8 cellular contexts compared by ENCODE assay signal in genomic region chr2:28566441-28567075, GRCh38.
DNase-seq lines count a peak whose midpoint lies in the region; ATAC-seq and TF ChIP-seq lines count a peak whose summit lies in the region.

No MANE protein-coding gene starts in this region.

- H3K27me3 ChIP-seq in adipocyte (replicated peaks; ENCODE audit: control insufficient read depth, insufficient read depth, low read length) (no peaks in the 10 kb centered on the region), transverse colon (no peaks in the 10 kb centered on the region)

- peak; percentile 89 for DNase-seq in GM12865 (ENCODE audit: low read depth)
- DNase-seq in NCI-H1105 treated with DMSO at 0.1 percent for 48 hours (lab: John Stamatoyannopoulos, UW): peak; percentile 78
- DNase-seq in SW480 (ENCODE audit: low spot score): peak; percentile 75
- peak; percentile 95 for DNase-seq in adipocyte (ENCODE audit: low read depth)
- DNase-seq in cardiac septum (ENCODE audit: low spot score): peak; percentile 95
- peak; percentile 73 for DNase-seq in pons (ENCODE audit: low spot score)
- peak; percentile 88 for DNase-seq in transverse colon

- TF ChIP-seq POLR2A in transverse colon (IDR thresholded peaks at IDR 0.05): no peak

- H3K9me3 ChIP-seq in adipocyte (ENCODE audit: control insufficient read depth, low read length) (peaks cover 9% of the 10 kb centered on the region), transverse colon (no peaks in the 10 kb centered on the region)

- peak; percentile 99 for TF ChIP-seq CTCF in GM12865 (IDR thresholded peaks at IDR 0.05; ENCODE audit: insufficient read depth, low read depth, low read length, missing control alignments)
- TF ChIP-seq CTCF in transverse colon (IDR thresholded peaks at IDR 0.05): peak; percentile 99 to 100 (median 100)

- no peak for TF ChIP-seq EP300 in transverse colon (IDR thresholded peaks at IDR 0.05; ENCODE audit: low read depth)

- H3K9ac ChIP-seq in adipocyte (ENCODE audit: low read length): peak overlapping the region; percentile 87

- H3K4me1 ChIP-seq in adipocyte (ENCODE audit: control insufficient read depth, insufficient read depth, low read length) (peaks cover 5% of the 10 kb centered on the region), transverse colon (peaks cover 0 to 10% (median 2%) of the 10 kb centered on the region in 4 donors)

- H3K36me3 ChIP-seq in adipocyte (ENCODE audit: control insufficient read depth, insufficient read depth, low read length, severe bottlenecking) (no peaks in the 10 kb centered on the region), transverse colon (no peaks in the 10 kb centered on the region)

- peak; percentile 93 for ATAC-seq in HG02759 (IDR thresholded peaks at IDR 0.05; ENCODE audit: unreplicated experiment)

- in situ Hi-C loops in transverse colon (cut with MboI; ENCODE audit: low pct_ligation_motif_present in 1 of 4, low pct_unique_long_range_greater_than_20kb in 1 of 4, low sequenced_read_pairs in 3 of 4): no loop called here

- intact Hi-C loops in cardiac septum (cut with DNase I): loop anchor here (2.0 to 10.0 kb wide), 5 partner anchors 70 to 628 kb away; partner anchors contain the start of gene WDR43
- intact Hi-C loops in transverse colon (cut with DNase I; ENCODE audit: low total_unique reads): no loop called here

- 2 to 16% methylated on average over 5 to 43 of the region's 43 CpGs for WGBS in transverse colon (ENCODE audit: low coverage in 1 of 2), 2 donors

- H3K4me3 ChIP-seq in GM12865 (ENCODE audit: low read depth, low read length): peak overlapping the region; percentile 83
- peak overlapping the region; percentile 91 for H3K4me3 ChIP-seq in adipocyte (ENCODE audit: low read length)
- H3K4me3 ChIP-seq in transverse colon: peak overlapping the region; percentile 50 to 70 (median 64)

- peak overlapping the region; percentile 69 to 76 (median 72) for H3K27ac ChIP-seq in transverse colon

Comparison
In these comparisons a context has a peak if more than half of its experiments do, and no peak if none do; other contexts are left out.
1. Peak in every context shown above with its lines: DNase-seq, ATAC-seq, H3K4me3 ChIP-seq and H3K27ac ChIP-seq.